In genomic region chr12:112927925-112928324, GRCh38 we compare ENCODE assay signal across 17 cellular contexts. TPM values are rescaled to one million over a fixed set of nuclear protein-coding genes. Genes with fewer than 3 reads are reported as not detected.
DNase-seq lines count a peak whose midpoint lies in the region; ATAC-seq, FAIRE-seq and TF ChIP-seq lines count a peak whose summit lies in the region.
"Had no signal": no experiment of that assay in that cellular context is flagged by ENCODE, and none has a peak within 500 bp of the region (broad histone marks: within the 10 kb centered on the region; RNA-seq: fewer than 3 reads in every experiment).

No MANE protein-coding gene starts in this region.

- DNase-seq in A549 (ENCODE audit: low read depth in 1 of 2, low spot score in 1 of 2) = no peak
- no peak for DNase-seq in GM19239 (ENCODE audit: insufficient read length, low spot score)
- peak; percentile 49 for DNase-seq in small intestine
- no peak for DNase-seq in foreskin melanocyte
- no peak for DNase-seq in C1 segment of cervical spinal cord (lab: John Stamatoyannopoulos, UW)
- DNase-seq: CD4-positive, alpha-beta T cell; CD8-positive, alpha-beta memory T cell; DMS 273 treated with DMSO at 0.1 percent for 48 hours; DMS79; EL; GDM1 had no signal

- WGBS in A549 (ENCODE audit: missing lambda C conversion rate) = 50% methylated on average over 2 of the region's 2 CpGs
- 45 to 68% (median 48%) methylated on average over 2 of the region's 2 CpGs for WGBS in small intestine, 3 donors

- CTCF ChIA-PET in A549 (lab: Yijun Ruan, JAX) = interaction anchor here (1.5 to 1.6 kb wide), 2 partner anchors 10 to 170 kb away, joined by 3 to 5 read pairs; no protein-coding TSS in a partner anchor

- ATAC-seq in A549 = no peak
- ATAC-seq: GM12878, GM23338 had no signal

- TF ChIP-seq EP300 in A549 (IDR thresholded peaks at IDR 0.05) = no peak

- TF ChIP-seq CTCF in A549 (IDR thresholded peaks at IDR 0.05) (no peak), VCaP (conservative IDR thresholded peaks at IDR 0.05) (no peak)

- no peaks in the 10 kb centered on the region for H3K27me3 ChIP-seq in small intestine (ENCODE audit: control insufficient read depth in 2 of 2, insufficient read depth in 2 of 2, low read length in 2 of 2)
- H3K27me3 ChIP-seq: BLaER1 had no signal

- FAIRE-seq in A549 (lab: Jason Lieb, UNC) (no peak), GM19239 (lab: Jason Lieb, UNC) (peak; percentile 73), small intestine (lab: Jason Lieb, UNC) (no peak)
- FAIRE-seq: D721Med, GM12878 had no signal

- no peak overlapping the region for H3K4me2 ChIP-seq in A549
- H3K4me2 ChIP-seq: BLaER1, GM23338 had no signal

- TF ChIP-seq RAD21 in A549 (conservative IDR thresholded peaks at IDR 0.05 in 1 of 2, IDR thresholded peaks at IDR 0.05 in 1 of 2) = no peak

- H3K9me3 ChIP-seq in A549 = no peaks in the 10 kb centered on the region; the same call in 2 of the 3 replicates
- no peaks in the 10 kb centered on the region for H3K9me3 ChIP-seq in small intestine (ENCODE audit: control insufficient read depth, low read depth)

- H3K27ac ChIP-seq in A549 = no peak overlapping the region
- peak overlapping the region; percentile 70 for H3K27ac ChIP-seq in VCaP
- no peak overlapping the region for H3K27ac ChIP-seq in small intestine (ENCODE audit: low read depth in 1 of 2, low read length in 1 of 2)
- H3K27ac ChIP-seq: BLaER1 had no signal

- no peaks in the 10 kb centered on the region for H3K36me3 ChIP-seq in small intestine (ENCODE audit: control insufficient read depth in 2 of 2, insufficient read depth in 2 of 2, low read length in 2 of 2)
- H3K36me3 ChIP-seq: BLaER1, HAP-1 had no signal

- POLR2A ChIA-PET in A549 (lab: Yijun Ruan, JAX) = no interaction called here

- no peak overlapping the region for H3K4me3 ChIP-seq in A549
- H3K4me3 ChIP-seq in small intestine (ENCODE audit: low read depth in 1 of 2, low read length in 2 of 2) = no peak overlapping the region
- H3K4me3 ChIP-seq: BLaER1, GM12878, GM23338, HAP-1 had no signal

- no peak for TF ChIP-seq POLR2A in A549 (IDR thresholded peaks at IDR 0.05; ENCODE audit: low read length)

- H3K4me1 ChIP-seq in A549 = peaks cover 26% of the 10 kb centered on the region
- peaks cover 0 to 2% of the 10 kb centered on the region in 2 donors for H3K4me1 ChIP-seq in small intestine (ENCODE audit: control insufficient read depth in 2 of 2, insufficient read depth in 1 of 2, low read depth in 1 of 2, low read length in 1 of 2)
- H3K4me1 ChIP-seq: HAP-1 had no signal

TF ChIP-seq in A549, 52 proteins besides CTCF, POLR2A, EP300 and RAD21:
- TF ChIP-seq FOXS1 (CRISPR knock-in tag; IDR thresholded peaks at IDR 0.05) (no peak), MAFK (IDR thresholded peaks at IDR 0.05; ENCODE audit: partially characterized antibody) (peak; percentile 91)

RNA-seq across cellular contexts. Expression of gene OAS3, which starts 10.3 kb away (rescaled TPM):
- 36.7 and 38.9 TPM in 2 replicates for polyA plus RNA-seq in A549 (2011; rRNA removed)
- 31.8 and 38.7 TPM in 2 replicates for polyA plus RNA-seq in A549 (2012; cell fraction: cytosol; rRNA removed)
- 46.2 and 52.9 TPM in 2 replicates for polyA plus RNA-seq in A549 (2012; cell fraction: nucleus; rRNA removed)
- 22.7 to 23.3 TPM (median 22.9 TPM) in 3 replicates for polyA plus RNA-seq in A549 (2017; fragmentation: RNase III; extraction: RNeasy Plus Mini Kit Qiagen cat#74134 plus additional on column Dnase treatment)
- polyA minus RNA-seq in A549 (2011; rRNA and poly(A)+ RNA removed) = 74.6 and 81.2 TPM in 2 replicates
- polyA plus RNA-seq in small intestine = 10 to 100 TPM in 1 of 3 donors, 1 to 10 TPM in 2; 3.8 to 13.1 (median 4.7) TPM

RNA-seq across cellular contexts. Expression of gene OAS1, which starts 21.2 kb away (rescaled TPM):
- polyA plus RNA-seq in A549 (2011; rRNA removed) = 52.8 and 72.8 TPM in 2 replicates
- polyA plus RNA-seq in A549 (2012; cell fraction: cytosol; rRNA removed) = 27.2 and 28.0 TPM in 2 replicates
- 24.1 and 24.5 TPM in 2 replicates for polyA plus RNA-seq in A549 (2012; cell fraction: nucleus; rRNA removed)
- polyA plus RNA-seq in A549 (2017; fragmentation: RNase III; extraction: RNeasy Plus Mini Kit Qiagen cat#74134 plus additional on column Dnase treatment) = 41.3 to 63.6 TPM (median 48.4 TPM) in 3 replicates
- polyA minus RNA-seq in A549 (2011; rRNA and poly(A)+ RNA removed) = 45.6 and 46.0 TPM in 2 replicates
- 10 to 100 TPM; 37.5 to 66.9 (median 39.7) TPM for polyA plus RNA-seq in small intestine
- polyA plus RNA-seq: GM23338 had no signal

RNA-seq across cellular contexts. Expression of gene OAS2, which starts 50.4 kb away (rescaled TPM):
- 0.19 and 0.36 TPM in 2 replicates for polyA plus RNA-seq in A549 (2011; rRNA removed)
- polyA plus RNA-seq in A549 (2012; cell fraction: cytosol; rRNA removed) = 0.01 TPM in 2 replicates
- 0.10 and 0.16 TPM in 2 replicates for polyA plus RNA-seq in A549 (2012; cell fraction: nucleus; rRNA removed)
- polyA plus RNA-seq in A549 (2017; fragmentation: RNase III; extraction: RNeasy Plus Mini Kit Qiagen cat#74134 plus additional on column Dnase treatment) = 0.05 TPM in 1 of 3 replicates, not detected in the others
- polyA minus RNA-seq in A549 (2011; rRNA and poly(A)+ RNA removed) = 0.87 and 1.2 TPM in 2 replicates
- polyA plus RNA-seq in small intestine = 1 to 10 TPM; 2.7 to 7.7 (median 2.7) TPM
